In the genomic region with DNA sequence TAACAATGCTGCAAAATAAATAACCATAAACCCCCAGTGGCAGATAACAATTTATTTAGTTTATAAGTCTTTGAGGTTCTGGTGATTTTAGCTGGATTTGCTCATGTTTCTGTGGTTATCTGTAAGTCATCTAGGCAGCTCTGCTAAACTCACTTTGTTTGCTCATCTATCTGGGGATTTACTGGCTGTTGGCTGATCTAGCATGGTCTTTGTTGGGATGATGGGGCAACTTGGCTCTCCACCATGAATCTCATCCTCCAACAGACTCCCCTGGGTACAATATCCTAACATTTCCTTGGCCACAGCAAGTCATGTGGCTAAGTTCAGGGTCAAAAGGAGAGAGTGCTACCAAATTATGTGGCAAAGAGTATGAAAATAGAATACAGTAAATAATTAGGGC, we compare ENCODE assay signal across 8 cellular contexts.
"Had no signal": no experiment of that assay in that cellular context is flagged by ENCODE, and none has a peak within 500 bp of the region (broad histone marks: within the 10 kb centered on the region; RNA-seq: fewer than 3 reads in every experiment).

No MANE protein-coding gene starts in this region.

- DNase-seq: GM23248, GOT3, H7, H9, HCEC 1CT, HFFc6 had no signal

- ATAC-seq: GM23338, HCT116 had no signal
